ENCODE assay signal across 1 cellular context in genomic region chr2:97757062-97757461, GRCh38.
TF ChIP-seq lines count a peak whose summit lies in the region.

No MANE protein-coding gene starts in this region.

TF ChIP-seq in GM23338, 12 proteins besides CTCF, POLR2A, EP300 and RAD21 (continued from another document):
- TF ChIP-seq ETS1 (IDR thresholded peaks at IDR 0.05) = no peak
- TF ChIP-seq EZH2 (IDR thresholded peaks at IDR 0.05; ENCODE audit: low read depth, unreplicated experiment) = no peak
- TF ChIP-seq, protein P1, sequence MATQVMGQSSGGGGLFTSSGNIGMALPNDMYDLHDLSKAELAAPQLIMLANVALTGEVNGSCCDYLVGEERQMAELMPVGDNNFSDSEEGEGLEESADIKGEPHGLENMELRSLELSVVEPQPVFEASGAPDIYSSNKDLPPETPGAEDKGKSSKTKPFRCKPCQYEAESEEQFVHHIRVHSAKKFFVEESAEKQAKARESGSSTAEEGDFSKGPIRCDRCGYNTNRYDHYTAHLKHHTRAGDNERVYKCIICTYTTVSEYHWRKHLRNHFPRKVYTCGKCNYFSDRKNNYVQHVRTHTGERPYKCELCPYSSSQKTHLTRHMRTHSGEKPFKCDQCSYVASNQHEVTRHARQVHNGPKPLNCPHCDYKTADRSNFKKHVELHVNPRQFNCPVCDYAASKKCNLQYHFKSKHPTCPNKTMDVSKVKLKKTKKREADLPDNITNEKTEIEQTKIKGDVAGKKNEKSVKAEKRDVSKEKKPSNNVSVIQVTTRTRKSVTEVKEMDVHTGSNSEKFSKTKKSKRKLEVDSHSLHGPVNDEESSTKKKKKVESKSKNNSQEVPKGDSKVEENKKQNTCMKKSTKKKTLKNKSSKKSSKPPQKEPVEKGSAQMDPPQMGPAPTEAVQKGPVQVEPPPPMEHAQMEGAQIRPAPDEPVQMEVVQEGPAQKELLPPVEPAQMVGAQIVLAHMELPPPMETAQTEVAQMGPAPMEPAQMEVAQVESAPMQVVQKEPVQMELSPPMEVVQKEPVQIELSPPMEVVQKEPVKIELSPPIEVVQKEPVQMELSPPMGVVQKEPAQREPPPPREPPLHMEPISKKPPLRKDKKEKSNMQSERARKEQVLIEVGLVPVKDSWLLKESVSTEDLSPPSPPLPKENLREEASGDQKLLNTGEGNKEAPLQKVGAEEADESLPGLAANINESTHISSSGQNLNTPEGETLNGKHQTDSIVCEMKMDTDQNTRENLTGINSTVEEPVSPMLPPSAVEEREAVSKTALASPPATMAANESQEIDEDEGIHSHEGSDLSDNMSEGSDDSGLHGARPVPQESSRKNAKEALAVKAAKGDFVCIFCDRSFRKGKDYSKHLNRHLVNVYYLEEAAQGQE (IDR thresholded peaks at IDR 0.05; ENCODE audit: unreplicated experiment) = no peak
- no peak for TF ChIP-seq CREB1 (CRISPR knock-in tag; IDR thresholded peaks at IDR 0.05; ENCODE audit: low read depth)
- no peak for TF ChIP-seq POLR2AphosphoS5 (IDR thresholded peaks at IDR 0.05; ENCODE audit: low read depth)
- no peak for TF ChIP-seq JUNB (IDR thresholded peaks at IDR 0.05; ENCODE audit: unreplicated experiment)
- TF ChIP-seq, protein P2, sequence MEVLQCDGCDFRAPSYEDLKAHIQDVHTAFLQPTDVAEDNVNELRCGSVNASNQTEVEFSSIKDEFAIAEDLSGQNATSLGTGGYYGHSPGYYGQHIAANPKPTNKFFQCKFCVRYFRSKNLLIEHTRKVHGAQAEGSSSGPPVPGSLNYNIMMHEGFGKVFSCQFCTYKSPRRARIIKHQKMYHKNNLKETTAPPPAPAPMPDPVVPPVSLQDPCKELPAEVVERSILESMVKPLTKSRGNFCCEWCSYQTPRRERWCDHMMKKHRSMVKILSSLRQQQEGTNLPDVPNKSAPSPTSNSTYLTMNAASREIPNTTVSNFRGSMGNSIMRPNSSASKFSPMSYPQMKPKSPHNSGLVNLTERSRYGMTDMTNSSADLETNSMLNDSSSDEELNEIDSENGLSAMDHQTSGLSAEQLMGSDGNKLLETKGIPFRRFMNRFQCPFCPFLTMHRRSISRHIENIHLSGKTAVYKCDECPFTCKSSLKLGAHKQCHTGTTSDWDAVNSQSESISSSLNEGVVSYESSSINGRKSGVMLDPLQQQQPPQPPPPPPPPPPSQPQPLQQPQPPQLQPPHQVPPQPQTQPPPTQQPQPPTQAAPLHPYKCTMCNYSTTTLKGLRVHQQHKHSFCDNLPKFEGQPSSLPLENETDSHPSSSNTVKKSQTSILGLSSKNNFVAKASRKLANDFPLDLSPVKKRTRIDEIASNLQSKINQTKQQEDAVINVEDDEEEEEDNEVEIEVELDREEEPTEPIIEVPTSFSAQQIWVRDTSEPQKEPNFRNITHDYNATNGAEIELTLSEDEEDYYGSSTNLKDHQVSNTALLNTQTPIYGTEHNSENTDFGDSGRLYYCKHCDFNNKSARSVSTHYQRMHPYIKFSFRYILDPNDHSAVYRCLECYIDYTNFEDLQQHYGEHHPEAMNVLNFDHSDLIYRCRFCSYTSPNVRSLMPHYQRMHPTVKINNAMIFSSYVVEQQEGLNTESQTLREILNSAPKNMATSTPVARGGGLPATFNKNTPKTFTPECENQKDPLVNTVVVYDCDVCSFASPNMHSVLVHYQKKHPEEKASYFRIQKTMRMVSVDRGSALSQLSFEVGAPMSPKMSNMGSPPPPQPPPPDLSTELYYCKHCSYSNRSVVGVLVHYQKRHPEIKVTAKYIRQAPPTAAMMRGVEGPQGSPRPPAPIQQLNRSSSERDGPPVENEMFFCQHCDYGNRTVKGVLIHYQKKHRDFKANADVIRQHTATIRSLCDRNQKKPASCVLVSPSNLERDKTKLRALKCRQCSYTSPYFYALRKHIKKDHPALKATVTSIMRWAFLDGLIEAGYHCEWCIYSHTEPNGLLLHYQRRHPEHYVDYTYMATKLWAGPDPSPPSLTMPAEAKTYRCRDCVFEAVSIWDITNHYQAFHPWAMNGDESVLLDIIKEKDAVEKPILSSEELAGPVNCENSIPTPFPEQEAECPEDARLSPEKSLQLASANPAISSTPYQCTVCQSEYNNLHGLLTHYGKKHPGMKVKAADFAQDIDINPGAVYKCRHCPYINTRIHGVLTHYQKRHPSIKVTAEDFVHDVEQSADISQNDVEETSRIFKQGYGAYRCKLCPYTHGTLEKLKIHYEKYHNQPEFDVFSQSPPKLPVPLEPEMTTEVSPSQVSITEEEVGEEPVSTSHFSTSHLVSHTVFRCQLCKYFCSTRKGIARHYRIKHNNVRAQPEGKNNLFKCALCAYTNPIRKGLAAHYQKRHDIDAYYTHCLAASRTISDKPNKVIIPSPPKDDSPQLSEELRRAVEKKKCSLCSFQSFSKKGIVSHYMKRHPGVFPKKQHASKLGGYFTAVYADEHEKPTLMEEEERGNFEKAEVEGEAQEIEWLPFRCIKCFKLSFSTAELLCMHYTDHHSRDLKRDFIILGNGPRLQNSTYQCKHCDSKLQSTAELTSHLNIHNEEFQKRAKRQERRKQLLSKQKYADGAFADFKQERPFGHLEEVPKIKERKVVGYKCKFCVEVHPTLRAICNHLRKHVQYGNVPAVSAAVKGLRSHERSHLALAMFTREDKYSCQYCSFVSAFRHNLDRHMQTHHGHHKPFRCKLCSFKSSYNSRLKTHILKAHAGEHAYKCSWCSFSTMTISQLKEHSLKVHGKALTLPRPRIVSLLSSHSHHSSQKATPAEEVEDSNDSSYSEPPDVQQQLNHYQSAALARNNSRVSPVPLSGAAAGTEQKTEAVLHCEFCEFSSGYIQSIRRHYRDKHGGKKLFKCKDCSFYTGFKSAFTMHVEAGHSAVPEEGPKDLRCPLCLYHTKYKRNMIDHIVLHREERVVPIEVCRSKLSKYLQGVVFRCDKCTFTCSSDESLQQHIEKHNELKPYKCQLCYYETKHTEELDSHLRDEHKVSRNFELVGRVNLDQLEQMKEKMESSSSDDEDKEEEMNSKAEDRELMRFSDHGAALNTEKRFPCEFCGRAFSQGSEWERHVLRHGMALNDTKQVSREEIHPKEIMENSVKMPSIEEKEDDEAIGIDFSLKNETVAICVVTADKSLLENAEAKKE (CRISPR knock-in tag; IDR thresholded peaks at IDR 0.05) = no peak
- no peak for TF ChIP-seq EZH2phosphoT487 (IDR thresholded peaks at IDR 0.05; ENCODE audit: unreplicated experiment)
